ENCODE assay signal across 1 cellular context in genomic region chr20:7935027-7935551, GRCh38.
TF ChIP-seq lines count a peak whose summit lies in the region.

No MANE protein-coding gene starts in this region.

TF ChIP-seq in GM12878, 131 proteins besides CTCF, POLR2A, EP300 and RAD21 (continued from another document):
- TF ChIP-seq ZNF592 (IDR thresholded peaks at IDR 0.05) (no peak), GATAD2B (conservative IDR thresholded peaks at IDR 0.05; ENCODE audit: low read depth) (0 out of 2 replicates have a peak, but pooled peaks have one; percentile 41), BRCA1 (IDR thresholded peaks at IDR 0.05; ENCODE audit: low read depth, low read length) (no peak), ZNF24 (IDR thresholded peaks at IDR 0.05) (0 out of 2 replicates have a peak, but pooled peaks have one; percentile 17), ZBED1 (IDR thresholded peaks at IDR 0.05; ENCODE audit: borderline replicate concordance) (no peak), NFIC (IDR thresholded peaks at IDR 0.05; ENCODE audit: low read depth, low read length) (0 out of 2 replicates have a peak, but pooled peaks have one; percentile 20), ELK1 (IDR thresholded peaks at IDR 0.05; ENCODE audit: low read depth, low read length) (no peak), CREM (IDR thresholded peaks at IDR 0.05; ENCODE audit: low read depth) (0 out of 2 replicates have a peak, but pooled peaks have one; percentile 25), SUPT20H (IDR thresholded peaks at IDR 0.05; ENCODE audit: borderline replicate concordance, control insufficient read depth, low read depth, low read length) (no peak), NR2C1 (IDR thresholded peaks at IDR 0.05) (no peak), ETV6 (conservative IDR thresholded peaks at IDR 0.05 in 1 of 2, IDR thresholded peaks at IDR 0.05 in 1 of 2; ENCODE audit: borderline replicate concordance in 1 of 2, low read depth in 1 of 2) (no peak), MLLT1 (IDR thresholded peaks at IDR 0.05) (peak; percentile 67; the same call in 1 of the 2 replicates), SREBF2 (IDR thresholded peaks at IDR 0.05; ENCODE audit: low read length) (no peak), BCL3 (IDR thresholded peaks at IDR 0.05; ENCODE audit: borderline replicate concordance, insufficient read depth, low read depth, low read length, poor library complexity, severe bottlenecking) (no peak), IRF4 (IDR thresholded peaks at IDR 0.05; ENCODE audit: low read depth, low read length) (no peak), HDAC2 (IDR thresholded peaks at IDR 0.05) (no peak), PML (IDR thresholded peaks at IDR 0.05; ENCODE audit: low read length) (no peak), RUNX3 (IDR thresholded peaks at IDR 0.05; ENCODE audit: low read length) (peak; percentile 24; the same call in 1 of the 2 replicates), NBN (IDR thresholded peaks at IDR 0.05) (no peak), POLR2AphosphoS2 (IDR thresholded peaks at IDR 0.05; ENCODE audit: low read depth, low read length) (no peak)
